ENCODE assay signal across 1 cellular context in genomic region chr6:157055863-157056262, GRCh38.
TF ChIP-seq lines count a peak whose summit lies in the region.

No MANE protein-coding gene starts in this region.

TF ChIP-seq in SK-N-SH, 30 proteins besides CTCF, POLR2A, EP300 and RAD21 (continued from another document):
- no peak for TF ChIP-seq REST (IDR thresholded peaks at IDR 0.05; ENCODE audit: low read depth, low read length)
- TF ChIP-seq FOXM1 (IDR thresholded peaks at IDR 0.05; ENCODE audit: low read depth): no peak
- no peak for TF ChIP-seq GATA2 (CRISPR knock-in tag; IDR thresholded peaks at IDR 0.05)
- TF ChIP-seq USF2 (IDR thresholded peaks at IDR 0.05; ENCODE audit: borderline replicate concordance, low read depth, low read length): no peak
- no peak for TF ChIP-seq RXRA (IDR thresholded peaks at IDR 0.05; ENCODE audit: borderline replicate concordance, low read depth)
- TF ChIP-seq FOXJ3 (CRISPR knock-in tag; IDR thresholded peaks at IDR 0.05): no peak
- no peak for TF ChIP-seq SIN3A (IDR thresholded peaks at IDR 0.05; ENCODE audit: borderline replicate concordance, low read depth, low read length)
- TF ChIP-seq EZH2phosphoT487 (IDR thresholded peaks at IDR 0.05; ENCODE audit: borderline replicate concordance, low read depth): no peak
